Comparison of ENCODE assay signal across 25 cellular contexts in the genomic region with DNA sequence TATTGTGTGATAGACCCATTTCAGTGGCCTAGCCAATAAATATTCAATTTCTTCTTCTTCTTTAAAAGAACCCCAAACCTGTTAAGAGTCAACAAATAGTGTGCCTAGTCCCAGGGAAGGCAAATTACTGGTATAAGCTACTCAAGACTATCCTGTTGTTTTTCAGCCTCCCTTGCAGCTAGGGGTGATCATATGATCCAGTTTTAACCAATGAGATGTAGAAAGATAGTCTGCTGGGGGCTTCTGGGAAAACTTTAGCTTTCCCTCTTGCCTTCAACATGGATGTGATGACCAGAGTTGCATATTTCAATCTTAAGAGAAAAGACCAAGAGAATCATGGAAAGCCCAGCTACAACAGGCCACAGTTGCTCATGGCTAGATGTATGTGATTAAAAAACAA. TPM values are rescaled to one million over a fixed set of nuclear protein-coding genes. Genes with fewer than 3 reads are reported as not detected.
DNase-seq lines count a peak whose midpoint lies in the region; ATAC-seq and TF ChIP-seq lines count a peak whose summit lies in the region.
"Had no signal": no experiment of that assay in that cellular context is flagged by ENCODE, and none has a peak within 500 bp of the region (broad histone marks: within the 10 kb centered on the region; RNA-seq: fewer than 3 reads in every experiment).

No MANE protein-coding gene starts in this region.

- H3K4me1 Mint-ChIP-seq in activated CD4-positive, alpha-beta T cell treated with anti-CD3 and anti-CD28 coated beads, Interleukin-2, amount 10 ng/mL, durations not matched to agents 24 days and 14 days: peaks cover 68% of the 10 kb centered on the region
- peaks cover 77% of the 10 kb centered on the region for H3K4me1 Mint-ChIP-seq in activated naive CD8-positive, alpha-beta T cell treated with anti-CD3 and anti-CD28 coated beads, Interleukin-2, amount 50 U/mL, for 24 hours

- H3K27ac Mint-ChIP-seq in activated CD4-positive, alpha-beta T cell treated with anti-CD3 and anti-CD28 coated beads, Interleukin-2, amount 10 ng/mL, durations not matched to agents 24 days and 14 days: peak overlapping the region; percentile 63
- no peak overlapping the region for H3K27ac Mint-ChIP-seq in activated naive CD8-positive, alpha-beta T cell treated with anti-CD3 and anti-CD28 coated beads, Interleukin-2, amount 50 U/mL, for 24 hours
- H3K27ac Mint-ChIP-seq: neural progenitor cell had no signal

- H3K27ac ChIP-seq in KMS-11 (peak overlapping the region; percentile 50; the same call in 1 of the 2 replicates), psoas muscle (no peak overlapping the region)
- H3K27ac ChIP-seq: BLaER1, neural progenitor cell had no signal

- DNase-seq in activated CD4-positive, alpha-beta T cell treated with anti-CD3 and anti-CD28 coated beads, Interleukin-2, amount 10 ng/mL, durations not matched to agents 24 days and 14 days: no peak
- no peak for DNase-seq in activated CD4-positive, alpha-beta T cell treated with anti-CD3 and anti-CD28 coated beads, Interleukin-2, amount 50 U/mL, for 4 hours
- no peak for DNase-seq in activated naive CD8-positive, alpha-beta T cell treated with anti-CD3 and anti-CD28 coated beads, Interleukin-2, amount 50 U/mL, for 24 hours
- DNase-seq in psoas muscle (no peak), NCI-H2196 treated with DMSO at 0.1 percent for 48 hours (lab: John Stamatoyannopoulos, UW; ENCODE audit: unreplicated experiment) (no peak)
- DNase-seq: activated CD4-positive, alpha-beta T cell treated with anti-CD3 and anti-CD28 coated beads for 4 hours; activated T-cell treated with anti-CD3 and anti-CD28 coated beads, Interleukin-2, amount 50 U/mL, for 1 hour; DMS153; glutamatergic neuron; left cardiac atrium; NCI-H1417 treated with DMSO at 0.1 percent for 48 hours; NCI-H69; small intestine; stimulated activated CD4-positive, alpha-beta T cell treated with anti-CD3 and anti-CD28 coated beads, Interleukin-4, amount 100 ng/mL, for 24 hours; trophoblast cell had no signal

- no peak overlapping the region for H2AFZ ChIP-seq in KMS-11 (ENCODE audit: low read depth)
- H2AFZ ChIP-seq: neural progenitor cell had no signal

- H3K9me3 Mint-ChIP-seq in activated CD4-positive, alpha-beta T cell treated with anti-CD3 and anti-CD28 coated beads, Interleukin-2, amount 10 ng/mL, durations not matched to agents 24 days and 14 days: peaks cover 4% of the 10 kb centered on the region
- peaks cover 16% of the 10 kb centered on the region for H3K9me3 Mint-ChIP-seq in activated naive CD8-positive, alpha-beta T cell treated with anti-CD3 and anti-CD28 coated beads, Interleukin-2, amount 50 U/mL, for 24 hours
- H3K9me3 Mint-ChIP-seq: neural progenitor cell had no signal

- H3K79me2 ChIP-seq in KMS-11 (ENCODE audit: insufficient read depth, low read depth): peaks cover 9% of the 10 kb centered on the region; the same call in 1 of the 2 replicates

- TF ChIP-seq CTCF in KMS-11 (conservative IDR thresholded peaks at IDR 0.05; ENCODE audit: low read depth, low read length) (no peak), psoas muscle (IDR thresholded peaks at IDR 0.05) (no peak)

- peaks cover 40% of the 10 kb centered on the region; the same call in 1 of the 2 replicates for H3K36me3 ChIP-seq in KMS-11 (ENCODE audit: insufficient read depth)
- H3K36me3 ChIP-seq in psoas muscle (ENCODE audit: insufficient read depth in 1 of 2, low read depth in 1 of 2): peaks cover 5 to 75% of the 10 kb centered on the region in 2 donors

- H3K36me3 Mint-ChIP-seq in activated CD4-positive, alpha-beta T cell treated with anti-CD3 and anti-CD28 coated beads, Interleukin-2, amount 10 ng/mL, durations not matched to agents 24 days and 14 days (ENCODE audit: low read depth): peaks cover 91% of the 10 kb centered on the region
- H3K36me3 Mint-ChIP-seq in activated naive CD8-positive, alpha-beta T cell treated with anti-CD3 and anti-CD28 coated beads, Interleukin-2, amount 50 U/mL, for 24 hours (ENCODE audit: low read depth): peaks cover 87% of the 10 kb centered on the region

- intact Hi-C loops in activated CD4-positive, alpha-beta T cell treated with anti-CD3 and anti-CD28 coated beads, Interleukin-2, amount 10 ng/mL, durations not matched to agents 24 days and 14 days (cut with micrococcal nuclease): loop anchor here (5.0 kb wide), 1 partner anchor 167 kb away; the partner anchor contains the start of gene RPS27
- intact Hi-C loops in psoas muscle (cut with DNase I): no loop called here

- no peak overlapping the region for H3K9ac ChIP-seq in KMS-11
- H3K9ac ChIP-seq: BLaER1, neural progenitor cell had no signal

- H3K4me1 ChIP-seq in KMS-11 (ENCODE audit: low read depth, poor library complexity, severe bottlenecking): peaks cover 49% of the 10 kb centered on the region
- H3K4me1 ChIP-seq in psoas muscle: peaks cover 8% of the 10 kb centered on the region

- peak overlapping the region; percentile 74 for H3K4me3 Mint-ChIP-seq in activated CD4-positive, alpha-beta T cell treated with anti-CD3 and anti-CD28 coated beads, Interleukin-2, amount 10 ng/mL, durations not matched to agents 24 days and 14 days
- H3K4me3 Mint-ChIP-seq in activated naive CD8-positive, alpha-beta T cell treated with anti-CD3 and anti-CD28 coated beads, Interleukin-2, amount 50 U/mL, for 24 hours: peak overlapping the region; percentile 64
- H3K4me3 Mint-ChIP-seq: neural progenitor cell had no signal

- H3K4me2 ChIP-seq in KMS-11: peak overlapping the region; percentile 56; the same call in 1 of the 2 replicates
- H3K4me2 ChIP-seq: neural progenitor cell had no signal

- TF ChIP-seq POLR2A in GM18505 (IDR thresholded peaks at IDR 0.05; ENCODE audit: borderline replicate concordance, extremely low read depth, insufficient read depth, insufficient read length): no peak

- H3K27me3 ChIP-seq in KMS-11 (ENCODE audit: insufficient read depth, low read depth) (no peaks in the 10 kb centered on the region), psoas muscle (ENCODE audit: insufficient read depth in 3 of 3, low read length in 2 of 3) (no peaks in the 10 kb centered on the region)
- H3K27me3 ChIP-seq: BLaER1, neural progenitor cell had no signal

- peaks cover 3% of the 10 kb centered on the region for H3K9me3 ChIP-seq in psoas muscle

- ATAC-seq in activated naive CD8-positive, alpha-beta T cell treated with anti-CD3 and anti-CD28 coated beads, Interleukin-2, amount 50 U/mL, for 24 hours: no peak
- ATAC-seq in psoas muscle: peak; percentile 9 to 18 (median 9)
- ATAC-seq in GM18505 (IDR thresholded peaks at IDR 0.05; ENCODE audit: unreplicated experiment): no peak
- ATAC-seq in GM19397 (IDR thresholded peaks at IDR 0.05; ENCODE audit: unreplicated experiment): no peak
- ATAC-seq: left cardiac atrium had no signal

- 0 out of 2 replicates have a peak, but pooled peaks cover 9% of the 10 kb centered on the region for H4K20me1 ChIP-seq in KMS-11 (ENCODE audit: insufficient read depth)

- no peak overlapping the region for H3K4me3 ChIP-seq in KMS-11 (IDR thresholded peaks at IDR 0.05; ENCODE audit: insufficient read depth, low read depth, low read length)
- no peak overlapping the region for H3K4me3 ChIP-seq in psoas muscle
- H3K4me3 ChIP-seq: BLaER1, neural progenitor cell had no signal

- H3K27me3 Mint-ChIP-seq in activated CD4-positive, alpha-beta T cell treated with anti-CD3 and anti-CD28 coated beads, Interleukin-2, amount 10 ng/mL, durations not matched to agents 24 days and 14 days: no peaks in the 10 kb centered on the region
- H3K27me3 Mint-ChIP-seq in activated naive CD8-positive, alpha-beta T cell treated with anti-CD3 and anti-CD28 coated beads, Interleukin-2, amount 50 U/mL, for 24 hours: no peaks in the 10 kb centered on the region
- H3K27me3 Mint-ChIP-seq: brain had no signal

RNA-seq across cellular contexts. Expression of gene NUP210L, which starts 4.7 kb away (rescaled TPM):
- 0.02 TPM in 1 of 2 replicates, not detected in the other for total RNA-seq in activated CD4-positive, alpha-beta T cell treated with anti-CD3 and anti-CD28 coated beads, Interleukin-2, amount 10 ng/mL, durations not matched to agents 24 days and 14 days
- 1 to 10 TPM in 1 of 4 donors, under 1 TPM in 3; 0.05 to 3.0 (median 0.26) TPM for total RNA-seq in psoas muscle
- polyA plus RNA-seq in psoas muscle: under 1 TPM in 1 of 3 donors, not detected in 2; 0.01 TPM
- total RNA-seq: A172, M059J, mesenteric fat pad had no signal

RNA-seq across cellular contexts. Expression of gene TPM3, which starts 32.3 kb away (rescaled TPM):
- total RNA-seq in activated CD4-positive, alpha-beta T cell treated with anti-CD3 and anti-CD28 coated beads, Interleukin-2, amount 10 ng/mL, durations not matched to agents 24 days and 14 days: 633 and 635 TPM in 2 replicates
- total RNA-seq in psoas muscle: 1,000 to 10,000 TPM; 2,192 to 3,898 (median 3,031) TPM
- 1,000 to 10,000 TPM; 1,778 to 2,728 (median 2,516) TPM for polyA plus RNA-seq in psoas muscle

RNA-seq across cellular contexts. Expression of gene CFAP141, which starts 46.6 kb away (rescaled TPM):
- total RNA-seq in activated CD4-positive, alpha-beta T cell treated with anti-CD3 and anti-CD28 coated beads, Interleukin-2, amount 10 ng/mL, durations not matched to agents 24 days and 14 days: not detected in 2 replicates
- not detected for total RNA-seq in psoas muscle
- polyA plus RNA-seq in psoas muscle: not detected
- total RNA-seq: A172, left cardiac atrium, M059J, mesenteric fat pad, pulmonary artery endothelial cell had no signal
- polyA plus RNA-seq: small intestine had no signal

Comparison
In these comparisons a context has a peak if more than half of its experiments do, and no peak if none do; other contexts are left out.
1. ATAC-seq: peak in psoas muscle (4 of 4); none in activated naive CD8-positive, alpha-beta T cell treated with anti-CD3 and anti-CD28 coated beads, Interleukin-2, amount 50 U/mL, for 24 hours (single experiment), GM18505 (single experiment) and GM19397 (single experiment).